9 cellular contexts compared by ENCODE assay signal in the genomic region with DNA sequence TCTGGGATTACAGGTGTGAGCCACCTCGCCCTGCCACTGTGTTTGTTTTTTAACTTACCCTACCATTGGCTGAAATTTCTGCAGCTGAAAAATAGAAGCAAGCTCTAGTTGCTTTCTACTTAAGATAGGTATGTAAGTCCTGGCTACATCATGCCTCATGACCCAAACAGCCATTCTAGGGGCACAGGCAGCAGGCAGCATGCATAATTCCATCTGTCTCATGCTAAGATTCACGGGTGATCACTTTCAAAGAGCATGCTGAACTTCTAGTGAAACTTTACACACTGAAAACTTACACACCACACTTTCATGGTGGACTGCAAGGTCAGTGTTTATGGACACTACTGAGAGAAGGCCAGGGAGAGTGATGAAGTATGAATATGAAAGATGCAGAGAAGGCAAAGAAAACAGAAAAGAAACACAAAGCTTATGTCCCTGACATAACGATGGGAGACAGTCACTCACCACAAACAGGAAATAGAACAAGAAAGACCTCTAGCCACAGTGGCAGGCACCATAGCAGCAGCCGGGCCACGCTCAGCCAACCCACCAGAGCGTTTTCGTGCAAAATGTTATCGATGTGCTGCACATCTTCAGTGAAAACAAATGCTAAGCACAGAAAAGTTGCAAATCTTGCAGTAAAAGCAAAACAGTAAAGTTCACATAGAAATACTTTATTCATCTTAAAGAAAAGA.
DNase-seq lines count a peak whose midpoint lies in the region; ATAC-seq and TF ChIP-seq lines count a peak whose summit lies in the region.
"Had no signal": no experiment of that assay in that cellular context is flagged by ENCODE, and none has a peak within 500 bp of the region (broad histone marks: within the 10 kb centered on the region; RNA-seq: fewer than 3 reads in every experiment).

No MANE protein-coding gene starts in this region.

- H3K9me3 ChIP-seq in upper lobe of right lung: peaks cover under 1% of the 10 kb centered on the region

- intact Hi-C loops in upper lobe of right lung (cut with DNase I): no loop called here

- no peak for TF ChIP-seq CTCF in upper lobe of right lung (IDR thresholded peaks at IDR 0.05)
- TF ChIP-seq CTCF in GM10248 (IDR thresholded peaks at IDR 0.05; ENCODE audit: control extremely low read depth, extremely low read depth, low read depth, missing control alignments): no peak
- TF ChIP-seq CTCF in foreskin fibroblast (IDR thresholded peaks at IDR 0.05; ENCODE audit: low read depth, low read length): no peak

- H3K27me3 Mint-ChIP-seq in T-helper 2 cell treated with Interferon-gamma antibody and Interleukin-4, amounts not matched to agents 5 μg/mL and 100 μg/mL, for 36 hours (ENCODE audit: low read depth): peaks cover 2% of the 10 kb centered on the region
- no peaks in the 10 kb centered on the region for H3K27me3 Mint-ChIP-seq in activated naive CD8-positive, alpha-beta T cell treated with anti-CD3 and anti-CD28 coated beads, Interleukin-2, amount 10 ng/mL, durations not matched to agents 7 days and 5 days

- CTCF ChIA-PET in GM10248 (lab: Yijun Ruan, JAX): no interaction called here

- H3K4me1 Mint-ChIP-seq in T-helper 2 cell treated with Interferon-gamma antibody and Interleukin-4, amounts not matched to agents 5 μg/mL and 100 μg/mL, for 36 hours (ENCODE audit: low read depth): peaks cover 27% of the 10 kb centered on the region
- peaks cover 42% of the 10 kb centered on the region for H3K4me1 Mint-ChIP-seq in activated naive CD8-positive, alpha-beta T cell treated with anti-CD3 and anti-CD28 coated beads, Interleukin-2, amount 10 ng/mL, durations not matched to agents 7 days and 5 days

- ATAC-seq in activated naive CD8-positive, alpha-beta T cell treated with anti-CD3 and anti-CD28 coated beads, Interleukin-2, amount 10 ng/mL, durations not matched to agents 7 days and 5 days (ENCODE audit: low read depth): peak; percentile 98
- ATAC-seq in upper lobe of right lung: peak; percentile 64

- no peaks in the 10 kb centered on the region for H3K36me3 ChIP-seq in upper lobe of right lung
- H3K36me3 ChIP-seq: lower lobe of right lung had no signal

- H3K27ac Mint-ChIP-seq in T-helper 2 cell treated with Interferon-gamma antibody and Interleukin-4, amounts not matched to agents 5 μg/mL and 100 μg/mL, for 36 hours: peak overlapping the region; percentile 78
- peak overlapping the region; percentile 96 for H3K27ac Mint-ChIP-seq in activated naive CD8-positive, alpha-beta T cell treated with anti-CD3 and anti-CD28 coated beads, Interleukin-2, amount 10 ng/mL, durations not matched to agents 7 days and 5 days

- no peak overlapping the region for H3K27ac ChIP-seq in upper lobe of right lung
- H3K27ac ChIP-seq: lower lobe of right lung had no signal

- H3K9me3 Mint-ChIP-seq in T-helper 2 cell treated with Interferon-gamma antibody and Interleukin-4, amounts not matched to agents 5 μg/mL and 100 μg/mL, for 36 hours: peaks cover 10% of the 10 kb centered on the region
- peaks cover 8% of the 10 kb centered on the region for H3K9me3 Mint-ChIP-seq in activated naive CD8-positive, alpha-beta T cell treated with anti-CD3 and anti-CD28 coated beads, Interleukin-2, amount 10 ng/mL, durations not matched to agents 7 days and 5 days

- POLR2A ChIA-PET in activated naive CD8-positive, alpha-beta T cell treated with anti-CD3 and anti-CD28 coated beads, Interleukin-2, amount 10 ng/mL, durations not matched to agents 7 days and 5 days (lab: Charles Lee): interaction anchor here (0.6 to 1.8 kb wide), 8 partner anchors 13 to 244 kb away, joined by 3 to 8 read pairs (median 4); no protein-coding TSS in a partner anchor
- POLR2A ChIA-PET in GM10248 (lab: Yijun Ruan, JAX): no interaction called here

- H3K4me1 ChIP-seq in upper lobe of right lung: peaks cover 9% of the 10 kb centered on the region

- H3K4me3 ChIP-seq in upper lobe of right lung: no peak overlapping the region
- H3K4me3 ChIP-seq in foreskin fibroblast (ENCODE audit: low read depth in 1 of 2, low read length in 2 of 2): no peak overlapping the region
- H3K4me3 ChIP-seq: lower lobe of right lung had no signal

- peak; percentile 37 for DNase-seq in stimulated activated CD4-positive, alpha-beta T cell treated with anti-CD3 and anti-CD28 coated beads, Interleukin-15, amount 100 ng/mL, for 24 hours
- DNase-seq in stimulated activated CD4-positive, alpha-beta T cell treated with anti-CD3 and anti-CD28 coated beads, Interleukin-12 subunit alpha, Interleukin-12 subunit beta, amount 100 ng/mL, for 4 hours: no peak
- DNase-seq in T-helper 2 cell treated with Interferon-gamma antibody and Interleukin-4, amounts not matched to agents 5 μg/mL and 100 μg/mL, for 36 hours (ENCODE audit: low spot score): peak; percentile 13
- peak; percentile 56 for DNase-seq in activated naive CD8-positive, alpha-beta T cell treated with anti-CD3 and anti-CD28 coated beads, Interleukin-2, amount 10 ng/mL, durations not matched to agents 7 days and 5 days
- DNase-seq in upper lobe of right lung (no peak), GM10248 (ENCODE audit: extremely low spot score) (no peak), NCI-H1092 (lab: John Stamatoyannopoulos, UW) (no peak), foreskin fibroblast (no peak)
- DNase-seq: lower lobe of right lung had no signal

- H3K36me3 Mint-ChIP-seq in T-helper 2 cell treated with Interferon-gamma antibody and Interleukin-4, amounts not matched to agents 5 μg/mL and 100 μg/mL, for 36 hours (ENCODE audit: low read depth): peaks cover 9% of the 10 kb centered on the region
- H3K36me3 Mint-ChIP-seq in activated naive CD8-positive, alpha-beta T cell treated with anti-CD3 and anti-CD28 coated beads, Interleukin-2, amount 10 ng/mL, durations not matched to agents 7 days and 5 days: peaks cover 25% of the 10 kb centered on the region

- no peaks in the 10 kb centered on the region for H3K27me3 ChIP-seq in upper lobe of right lung

- H3K4me3 Mint-ChIP-seq in T-helper 2 cell treated with Interferon-gamma antibody and Interleukin-4, amounts not matched to agents 5 μg/mL and 100 μg/mL, for 36 hours: peak overlapping the region; percentile 79
- peak overlapping the region; percentile 83 for H3K4me3 Mint-ChIP-seq in activated naive CD8-positive, alpha-beta T cell treated with anti-CD3 and anti-CD28 coated beads, Interleukin-2, amount 10 ng/mL, durations not matched to agents 7 days and 5 days

Comparison
In these comparisons a context has a peak if more than half of its experiments do, and no peak if none do; other contexts are left out.
1. DNase-seq: peak in stimulated activated CD4-positive, alpha-beta T cell treated with anti-CD3 and anti-CD28 coated beads, Interleukin-15, amount 100 ng/mL, for 24 hours (single experiment), T-helper 2 cell treated with Interferon-gamma antibody and Interleukin-4, amounts not matched to agents 5 μg/mL and 100 μg/mL, for 36 hours (single experiment) and activated naive CD8-positive, alpha-beta T cell treated with anti-CD3 and anti-CD28 coated beads, Interleukin-2, amount 10 ng/mL, durations not matched to agents 7 days and 5 days (single experiment); none in stimulated activated CD4-positive, alpha-beta T cell treated with anti-CD3 and anti-CD28 coated beads, Interleukin-12 subunit alpha, Interleukin-12 subunit beta, amount 100 ng/mL, for 4 hours (single experiment), upper lobe of right lung (single experiment), GM10248 (single experiment), NCI-H1092 (single experiment) and foreskin fibroblast (0 of 2).